In the genomic region with DNA sequence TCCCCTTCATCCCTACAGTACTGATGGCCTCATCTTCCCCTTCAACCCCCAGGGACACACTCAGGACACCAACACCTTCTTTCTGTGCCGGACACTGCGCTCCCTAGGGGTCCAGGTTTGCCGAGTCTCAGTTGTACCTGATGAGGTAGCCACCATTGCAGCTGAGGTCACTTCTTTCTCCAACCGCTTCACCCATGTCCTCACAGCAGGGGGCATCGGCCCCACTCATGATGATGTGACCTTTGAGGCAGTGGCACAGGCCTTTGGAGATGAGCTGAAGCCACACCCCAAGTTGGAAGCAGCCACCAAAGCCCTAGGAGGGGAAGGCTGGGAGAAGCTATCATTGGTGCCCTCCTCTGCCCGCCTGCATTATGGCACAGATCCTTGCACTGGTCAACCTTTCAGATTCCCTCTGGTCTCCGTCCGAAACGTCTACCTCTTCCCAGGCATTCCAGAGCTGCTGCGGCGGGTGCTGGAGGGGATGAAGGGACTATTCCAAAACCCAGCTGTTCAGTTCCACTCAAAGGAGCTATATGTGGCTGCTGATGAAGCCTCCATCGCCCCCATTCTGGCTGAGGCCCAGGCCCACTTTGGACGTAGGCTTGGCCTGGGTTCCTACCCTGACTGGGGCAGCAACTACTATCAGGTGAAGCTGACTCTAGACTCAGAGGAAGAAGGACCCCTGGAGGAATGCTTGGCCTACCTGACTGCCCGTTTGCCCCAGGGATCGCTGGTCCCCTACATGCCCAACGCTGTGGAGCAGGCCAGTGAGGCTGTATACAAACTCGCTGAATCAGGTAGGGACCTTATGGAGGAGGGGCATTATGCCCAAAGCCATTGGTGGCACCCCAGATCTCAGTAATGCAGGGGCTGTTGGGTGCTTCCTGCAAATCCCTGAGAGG, we compare ENCODE assay signal across 1 cellular context.
A peak's percentile ranks its signal among the peaks of the same experiment; 100 is the strongest.
TF ChIP-seq lines count a peak whose summit lies in the region.

No MANE protein-coding gene starts in this region.

TF ChIP-seq in K562, 482 proteins besides CTCF, POLR2A, EP300 and RAD21:
- TF ChIP-seq CBFB (CRISPR knock-in tag; IDR thresholded peaks at IDR 0.05) (no peak), POLR2AphosphoS5 (IDR thresholded peaks at IDR 0.05; ENCODE audit: control insufficient read depth, insufficient read depth, low read depth, low read length) (peak; percentile 12; the same call in 1 of the 2 replicates), ZNF217 (CRISPR knock-in tag; IDR thresholded peaks at IDR 0.05) (no peak), PRDM10 (IDR thresholded peaks at IDR 0.05; ENCODE audit: partially characterized antibody) (peak; percentile 43), USF1 (CRISPR knock-in tag; IDR thresholded peaks at IDR 0.05) (peak; percentile 23; the same call in 1 of the 2 replicates), RCOR1 (IDR thresholded peaks at IDR 0.05; ENCODE audit: borderline replicate concordance in 1 of 2, low read depth in 2 of 2, low read length in 2 of 2) (0 out of 4 replicates have a peak, but pooled peaks of 1 of the 2 experiments have one; percentile 11)
